ENCODE assay signal across 1 cellular context in the genomic region with DNA sequence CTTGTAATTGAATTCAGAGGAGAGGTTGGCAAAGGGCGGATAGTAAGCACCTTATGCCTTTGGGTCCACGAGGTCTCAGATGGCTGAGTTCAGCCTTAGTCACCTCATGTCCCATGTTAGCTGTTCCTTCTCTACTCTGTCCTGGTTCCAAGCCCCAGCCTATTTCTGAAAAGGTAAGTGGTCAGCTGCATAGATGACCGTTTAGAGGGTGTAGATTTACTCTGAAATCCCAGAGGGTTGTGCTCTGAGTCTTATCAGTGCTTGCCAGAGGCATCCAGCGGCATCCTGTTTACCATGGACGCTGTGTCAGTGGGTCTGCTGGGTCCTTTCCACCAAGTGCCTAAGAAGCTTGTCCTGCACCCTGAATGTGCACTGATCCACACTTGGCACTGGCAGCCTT.
A peak's percentile ranks its signal among the peaks of the same experiment; 100 is the strongest.
TF ChIP-seq lines count a peak whose summit lies in the region.

No MANE protein-coding gene starts in this region.

TF ChIP-seq in K562, 482 proteins besides CTCF, POLR2A, EP300 and RAD21 (continued from another document and continues in another):
- TF ChIP-seq ZHX1 (conservative IDR thresholded peaks at IDR 0.05; ENCODE audit: low read length) (no peak), SMARCA4 (IDR thresholded peaks at IDR 0.05) (peak; percentile 84), SLC30A9 (CRISPR knock-in tag; IDR thresholded peaks at IDR 0.05) (no peak), ZNF408 (CRISPR knock-in tag; IDR thresholded peaks at IDR 0.05; ENCODE audit: low read depth) (no peak), PTTG1 (tag; IDR thresholded peaks at IDR 0.05; ENCODE audit: low read depth) (no peak), ZNF23 (CRISPR knock-in tag; IDR thresholded peaks at IDR 0.05) (no peak), BRCA1 (IDR thresholded peaks at IDR 0.05) (no peak), BRCA1 (CRISPR knock-in tag; IDR thresholded peaks at IDR 0.05) (no peak), U2AF2 (optimal IDR thresholded peaks at IDR 0.05; ENCODE audit: low read depth, low read length) (no peak), KAT2B (IDR thresholded peaks at IDR 0.05; ENCODE audit: low read depth, low read length) (no peak), TRIM25 (IDR thresholded peaks at IDR 0.05; ENCODE audit: borderline replicate concordance) (no peak), HNRNPL (IDR thresholded peaks at IDR 0.05; ENCODE audit: low read depth, low read length) (no peak), DDX20 (tag; IDR thresholded peaks at IDR 0.05; ENCODE audit: low read depth) (no peak), ZNF41 (CRISPR knock-in tag; conservative IDR thresholded peaks at IDR 0.05) (no peak), YY1 (IDR thresholded peaks at IDR 0.05; ENCODE audit: borderline replicate concordance in 1 of 3, control insufficient read depth in 1 of 3, extremely low read depth in 1 of 3, insufficient read depth in 3 of 3, insufficient read length in 1 of 3, insufficient replicate concordance in 2 of 3, low read depth in 1 of 3, low read length in 2 of 3) (no peak), TAL1 (IDR thresholded peaks at IDR 0.05) (peak; percentile 84), MIER1 (IDR thresholded peaks at IDR 0.05; ENCODE audit: low read depth) (no peak), ZNF253 (CRISPR knock-in tag; conservative IDR thresholded peaks at IDR 0.05) (no peak), ZNF143 (CRISPR knock-in tag; IDR thresholded peaks at IDR 0.05) (no peak), ZNF165 (CRISPR knock-in tag; IDR thresholded peaks at IDR 0.05; ENCODE audit: borderline replicate concordance) (no peak), RFX1 (IDR thresholded peaks at IDR 0.05) (no peak), MTA2 (IDR thresholded peaks at IDR 0.05; ENCODE audit: low read depth) (no peak), ZFP1 (CRISPR knock-in tag; IDR thresholded peaks at IDR 0.05) (no peak), TOE1 (IDR thresholded peaks at IDR 0.05; ENCODE audit: borderline replicate concordance) (peak; percentile 9; the same call in 1 of the 2 replicates), TOE1 (CRISPR knock-in tag; IDR thresholded peaks at IDR 0.05; ENCODE audit: borderline replicate concordance, low read depth) (no peak), CHCHD3 (CRISPR knock-in tag; IDR thresholded peaks at IDR 0.05) (no peak), TCF7 (IDR thresholded peaks at IDR 0.05; ENCODE audit: borderline replicate concordance) (no peak), FOSL1 (tag; conservative IDR thresholded peaks at IDR 0.05) (peak; percentile 52), BMI1 (IDR thresholded peaks at IDR 0.05; ENCODE audit: low read length) (no peak), ZNF584 (CRISPR knock-in tag; IDR thresholded peaks at IDR 0.05; ENCODE audit: low read depth) (no peak), ELK1 (CRISPR knock-in tag; IDR thresholded peaks at IDR 0.05) (no peak), BRD9 (IDR thresholded peaks at IDR 0.05; ENCODE audit: low read depth, partially characterized antibody) (no peak), ZNF583 (CRISPR knock-in tag; IDR thresholded peaks at IDR 0.05) (no peak), ZNF75A (CRISPR knock-in tag; IDR thresholded peaks at IDR 0.05) (no peak), ZNF699 (CRISPR knock-in tag; IDR thresholded peaks at IDR 0.05; ENCODE audit: insufficient replicate concordance) (no peak), SIRT6 (IDR thresholded peaks at IDR 0.05; ENCODE audit: low read depth, low read length) (no peak), GATA2 (CRISPR knock-in tag; IDR thresholded peaks at IDR 0.05) (peak; percentile 49), ZBED1 (IDR thresholded peaks at IDR 0.05) (no peak), ZBTB33 (CRISPR knock-in tag; IDR thresholded peaks at IDR 0.05) (no peak), ZNF140 (CRISPR knock-in tag; IDR thresholded peaks at IDR 0.05) (no peak), TCF3 (CRISPR knock-in tag; IDR thresholded peaks at IDR 0.05) (peak; percentile 90), FOXJ3 (CRISPR knock-in tag; IDR thresholded peaks at IDR 0.05) (no peak), MTA3 (IDR thresholded peaks at IDR 0.05; ENCODE audit: borderline replicate concordance) (no peak), PHTF2 (CRISPR knock-in tag; IDR thresholded peaks at IDR 0.05) (no peak)
- TF ChIP-seq, protein P1, sequence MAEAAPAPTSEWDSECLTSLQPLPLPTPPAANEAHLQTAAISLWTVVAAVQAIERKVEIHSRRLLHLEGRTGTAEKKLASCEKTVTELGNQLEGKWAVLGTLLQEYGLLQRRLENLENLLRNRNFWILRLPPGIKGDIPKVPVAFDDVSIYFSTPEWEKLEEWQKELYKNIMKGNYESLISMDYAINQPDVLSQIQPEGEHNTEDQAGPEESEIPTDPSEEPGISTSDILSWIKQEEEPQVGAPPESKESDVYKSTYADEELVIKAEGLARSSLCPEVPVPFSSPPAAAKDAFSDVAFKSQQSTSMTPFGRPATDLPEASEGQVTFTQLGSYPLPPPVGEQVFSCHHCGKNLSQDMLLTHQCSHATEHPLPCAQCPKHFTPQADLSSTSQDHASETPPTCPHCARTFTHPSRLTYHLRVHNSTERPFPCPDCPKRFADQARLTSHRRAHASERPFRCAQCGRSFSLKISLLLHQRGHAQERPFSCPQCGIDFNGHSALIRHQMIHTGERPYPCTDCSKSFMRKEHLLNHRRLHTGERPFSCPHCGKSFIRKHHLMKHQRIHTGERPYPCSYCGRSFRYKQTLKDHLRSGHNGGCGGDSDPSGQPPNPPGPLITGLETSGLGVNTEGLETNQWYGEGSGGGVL (CRISPR knock-in tag; IDR thresholded peaks at IDR 0.05): no peak
- TF ChIP-seq, protein P2, sequence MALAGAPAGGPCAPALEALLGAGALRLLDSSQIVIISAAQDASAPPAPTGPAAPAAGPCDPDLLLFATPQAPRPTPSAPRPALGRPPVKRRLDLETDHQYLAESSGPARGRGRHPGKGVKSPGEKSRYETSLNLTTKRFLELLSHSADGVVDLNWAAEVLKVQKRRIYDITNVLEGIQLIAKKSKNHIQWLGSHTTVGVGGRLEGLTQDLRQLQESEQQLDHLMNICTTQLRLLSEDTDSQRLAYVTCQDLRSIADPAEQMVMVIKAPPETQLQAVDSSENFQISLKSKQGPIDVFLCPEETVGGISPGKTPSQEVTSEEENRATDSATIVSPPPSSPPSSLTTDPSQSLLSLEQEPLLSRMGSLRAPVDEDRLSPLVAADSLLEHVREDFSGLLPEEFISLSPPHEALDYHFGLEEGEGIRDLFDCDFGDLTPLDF (CRISPR knock-in tag; IDR thresholded peaks at IDR 0.05): no peak
- TF ChIP-seq, protein P3, sequence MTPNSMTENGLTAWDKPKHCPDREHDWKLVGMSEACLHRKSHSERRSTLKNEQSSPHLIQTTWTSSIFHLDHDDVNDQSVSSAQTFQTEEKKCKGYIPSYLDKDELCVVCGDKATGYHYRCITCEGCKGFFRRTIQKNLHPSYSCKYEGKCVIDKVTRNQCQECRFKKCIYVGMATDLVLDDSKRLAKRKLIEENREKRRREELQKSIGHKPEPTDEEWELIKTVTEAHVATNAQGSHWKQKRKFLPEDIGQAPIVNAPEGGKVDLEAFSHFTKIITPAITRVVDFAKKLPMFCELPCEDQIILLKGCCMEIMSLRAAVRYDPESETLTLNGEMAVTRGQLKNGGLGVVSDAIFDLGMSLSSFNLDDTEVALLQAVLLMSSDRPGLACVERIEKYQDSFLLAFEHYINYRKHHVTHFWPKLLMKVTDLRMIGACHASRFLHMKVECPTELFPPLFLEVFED (CRISPR knock-in tag; conservative IDR thresholded peaks at IDR 0.05): no peak
- TF ChIP-seq, protein P4, sequence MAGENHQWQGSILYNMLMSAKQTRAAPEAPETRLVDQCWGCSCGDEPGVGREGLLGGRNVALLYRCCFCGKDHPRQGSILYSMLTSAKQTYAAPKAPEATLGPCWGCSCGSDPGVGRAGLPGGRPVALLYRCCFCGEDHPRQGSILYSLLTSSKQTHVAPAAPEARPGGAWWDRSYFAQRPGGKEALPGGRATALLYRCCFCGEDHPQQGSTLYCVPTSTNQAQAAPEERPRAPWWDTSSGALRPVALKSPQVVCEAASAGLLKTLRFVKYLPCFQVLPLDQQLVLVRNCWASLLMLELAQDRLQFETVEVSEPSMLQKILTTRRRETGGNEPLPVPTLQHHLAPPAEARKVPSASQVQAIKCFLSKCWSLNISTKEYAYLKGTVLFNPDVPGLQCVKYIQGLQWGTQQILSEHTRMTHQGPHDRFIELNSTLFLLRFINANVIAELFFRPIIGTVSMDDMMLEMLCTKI (IDR thresholded peaks at IDR 0.05; ENCODE audit: partially characterized antibody): no peak
- TF ChIP-seq, protein P5, sequence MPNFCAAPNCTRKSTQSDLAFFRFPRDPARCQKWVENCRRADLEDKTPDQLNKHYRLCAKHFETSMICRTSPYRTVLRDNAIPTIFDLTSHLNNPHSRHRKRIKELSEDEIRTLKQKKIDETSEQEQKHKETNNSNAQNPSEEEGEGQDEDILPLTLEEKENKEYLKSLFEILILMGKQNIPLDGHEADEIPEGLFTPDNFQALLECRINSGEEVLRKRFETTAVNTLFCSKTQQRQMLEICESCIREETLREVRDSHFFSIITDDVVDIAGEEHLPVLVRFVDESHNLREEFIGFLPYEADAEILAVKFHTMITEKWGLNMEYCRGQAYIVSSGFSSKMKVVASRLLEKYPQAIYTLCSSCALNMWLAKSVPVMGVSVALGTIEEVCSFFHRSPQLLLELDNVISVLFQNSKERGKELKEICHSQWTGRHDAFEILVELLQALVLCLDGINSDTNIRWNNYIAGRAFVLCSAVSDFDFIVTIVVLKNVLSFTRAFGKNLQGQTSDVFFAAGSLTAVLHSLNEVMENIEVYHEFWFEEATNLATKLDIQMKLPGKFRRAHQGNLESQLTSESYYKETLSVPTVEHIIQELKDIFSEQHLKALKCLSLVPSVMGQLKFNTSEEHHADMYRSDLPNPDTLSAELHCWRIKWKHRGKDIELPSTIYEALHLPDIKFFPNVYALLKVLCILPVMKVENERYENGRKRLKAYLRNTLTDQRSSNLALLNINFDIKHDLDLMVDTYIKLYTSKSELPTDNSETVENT (CRISPR knock-in tag; IDR thresholded peaks at IDR 0.05): no peak
